In the genomic region with DNA sequence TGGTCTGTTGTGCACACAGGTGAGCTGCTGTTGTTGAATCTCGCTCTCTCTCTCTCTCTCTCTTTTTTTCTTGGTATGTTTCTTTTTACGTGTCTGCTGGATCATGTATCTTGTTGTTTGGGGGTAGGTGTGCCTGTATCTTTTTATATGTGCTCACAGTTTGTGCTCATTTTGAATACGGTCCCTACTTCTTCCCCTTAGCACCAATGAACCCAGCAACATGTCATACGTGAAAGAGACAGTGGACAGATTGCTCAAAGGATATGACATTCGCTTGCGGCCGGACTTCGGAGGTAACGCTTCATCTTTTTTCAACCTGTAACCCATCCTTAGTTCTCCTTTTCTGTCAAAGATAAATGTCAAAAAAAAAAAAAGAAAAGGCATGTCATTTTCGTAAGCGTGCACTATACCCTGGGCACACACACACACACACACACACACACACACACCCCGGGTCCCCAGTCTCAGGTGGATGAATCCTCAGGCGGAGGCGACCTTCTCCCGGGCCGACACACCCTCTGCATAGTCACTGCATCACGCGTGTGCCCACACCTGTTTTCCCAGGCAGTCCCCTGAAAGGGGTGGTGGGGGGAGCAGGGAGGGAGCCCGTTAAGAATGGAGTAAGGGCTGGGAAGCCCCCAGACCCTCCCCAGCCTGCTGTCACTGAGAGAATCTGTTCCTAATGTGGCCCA, we compare ENCODE assay signal across 8 cellular contexts. TPM values are rescaled to one million over a fixed set of nuclear protein-coding genes. Genes with fewer than 3 reads are reported as not detected.
A peak's percentile ranks its signal among the peaks of the same experiment; 100 is the strongest.
DNase-seq lines count a peak whose midpoint lies in the region; ATAC-seq and TF ChIP-seq lines count a peak whose summit lies in the region.

No MANE protein-coding gene starts in this region.

- H3K9me3 ChIP-seq in iPS-18c (ENCODE audit: control insufficient read depth, insufficient read depth, low read length) = no peaks in the 10 kb centered on the region

- DNase-seq in Caki2 (ENCODE audit: low read depth) (peak; percentile 47), astrocyte of the cerebellum (ENCODE audit: low read depth) (no peak), kidney glomerular epithelial cell (lab: John Stamatoyannopoulos, UW) (no peak)
- peak; percentile 22 for DNase-seq in stimulated activated CD8-positive, alpha-beta memory T cell treated with anti-CD3 and anti-CD28 coated beads, Interleukin-4, amount 100 ng/mL, for 48 hours
- DNase-seq in stimulated activated CD4-positive, alpha-beta T cell treated with anti-CD3 and anti-CD28 coated beads, Interleukin-4, amount 100 ng/mL, for 4 hours = no peak

- no peak for TF ChIP-seq CTCF in astrocyte of the cerebellum (IDR thresholded peaks at IDR 0.05; ENCODE audit: low read depth, low read length, missing control alignments)

- H3K4me3 ChIP-seq in astrocyte of the cerebellum (ENCODE audit: low read depth, low read length) (peak overlapping the region; percentile 63), iPS-18c (ENCODE audit: insufficient read depth, low read depth, low read length) (peak overlapping the region; percentile 71)

- peak; percentile 34 for ATAC-seq in HG03159 (IDR thresholded peaks at IDR 0.05; ENCODE audit: unreplicated experiment)
- no peak for ATAC-seq in GM18861 (IDR thresholded peaks at IDR 0.05; ENCODE audit: unreplicated experiment)

- in situ Hi-C loops in Caki2 (cut with HindIII; ENCODE audit: low pct_unique_long_range_greater_than_20kb, low sequenced_read_pairs) = no loop called here
- in situ Hi-C loops in astrocyte of the cerebellum (cut with HindIII; ENCODE audit: low sequenced_read_pairs) = no loop called here

RNA-seq across cellular contexts. Expression of a gene that starts 0.5 kb away (rescaled TPM):
- 1.3 and 1.9 TPM in 2 replicates for total RNA-seq in Caki2 (2014; rRNA removed; shearing (Covaris generic); ENCODE audit: low replicate concordance)

RNA-seq across cellular contexts. Expression of a gene that starts 38.5 kb away (rescaled TPM):
- total RNA-seq in Caki2 (2014; rRNA removed; shearing (Covaris generic); ENCODE audit: low replicate concordance) = not detected in 2 replicates

Comparison
In these comparisons a context has a peak if more than half of its experiments do, and no peak if none do; other contexts are left out.
1. DNase-seq: peak in Caki2 (single experiment) and stimulated activated CD8-positive, alpha-beta memory T cell treated with anti-CD3 and anti-CD28 coated beads, Interleukin-4, amount 100 ng/mL, for 48 hours (single experiment); none in astrocyte of the cerebellum (single experiment), kidney glomerular epithelial cell (single experiment) and stimulated activated CD4-positive, alpha-beta T cell treated with anti-CD3 and anti-CD28 coated beads, Interleukin-4, amount 100 ng/mL, for 4 hours (0 of 2).